Comparison of ENCODE assay signal across 12 cellular contexts in the genomic region with DNA sequence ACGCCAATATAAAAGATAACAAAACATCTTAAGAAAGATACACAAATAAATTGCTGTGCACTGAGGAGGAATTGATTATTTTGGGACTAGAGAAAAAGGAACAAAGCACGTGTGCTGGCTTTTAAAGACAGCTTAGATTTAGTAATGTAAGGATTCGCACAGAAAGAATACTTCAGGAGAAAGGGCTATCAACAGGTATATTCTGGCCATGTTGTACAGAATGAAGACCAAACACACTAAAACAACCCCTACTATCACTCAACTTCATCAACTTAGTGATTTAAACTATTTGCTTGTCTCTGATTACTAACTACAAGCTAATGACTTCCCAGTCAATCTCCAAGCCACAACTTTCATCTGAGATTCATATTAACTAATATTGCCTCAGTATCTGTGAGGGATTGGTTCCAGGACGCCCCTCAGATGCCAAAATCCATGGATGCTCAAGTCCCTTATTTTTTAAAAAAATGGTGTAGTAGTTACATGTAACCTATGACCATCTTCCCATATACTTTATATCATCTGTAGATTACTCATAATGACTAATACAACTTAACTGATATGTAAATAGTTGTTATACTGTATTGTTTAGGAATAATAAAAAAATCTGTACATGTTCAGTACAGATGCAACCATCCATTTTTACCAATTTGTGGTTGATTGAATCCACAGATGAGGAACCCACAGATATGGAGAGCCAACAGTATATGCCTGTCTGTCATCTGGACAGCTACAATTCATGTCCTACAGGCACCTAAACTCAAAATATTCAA. TPM values are rescaled to one million over a fixed set of nuclear protein-coding genes. Genes with fewer than 3 reads are reported as not detected.
A peak's percentile ranks its signal among the peaks of the same experiment; 100 is the strongest.
DNase-seq lines count a peak whose midpoint lies in the region; ATAC-seq, FAIRE-seq and TF ChIP-seq lines count a peak whose summit lies in the region.
"Had no signal": no experiment of that assay in that cellular context is flagged by ENCODE, and none has a peak within 500 bp of the region (broad histone marks: within the 10 kb centered on the region; RNA-seq: fewer than 3 reads in every experiment).

No MANE protein-coding gene starts in this region.

- H3K79me2 ChIP-seq in HepG2 (ENCODE audit: insufficient read depth, low read length) (peaks cover 87% of the 10 kb centered on the region), SU-DHL-6 (ENCODE audit: insufficient read depth, low read length) (peaks cover 94% of the 10 kb centered on the region)

- no peak for ATAC-seq in HepG2
- no peak for ATAC-seq in right lobe of liver
- ATAC-seq in HG02798 (IDR thresholded peaks at IDR 0.05; ENCODE audit: poor library complexity, unreplicated experiment), result no peak
- ATAC-seq: left cardiac atrium had no signal

- H3K27me3 ChIP-seq in HepG2 (ENCODE audit: control insufficient read depth in 1 of 2, insufficient read depth in 2 of 2, low read length in 2 of 2), result no peaks in the 10 kb centered on the region; a peak in 1 of 5 replicates
- no peaks in the 10 kb centered on the region for H3K27me3 ChIP-seq in right lobe of liver
- no peaks in the 10 kb centered on the region for H3K27me3 ChIP-seq in SU-DHL-6 (ENCODE audit: low read length)
- H3K27me3 ChIP-seq: upper lobe of right lung had no signal

- TF ChIP-seq POLR2A in HepG2 (IDR thresholded peaks at IDR 0.05; ENCODE audit: insufficient read depth in 1 of 2, low read depth in 2 of 2, low read length in 2 of 2) (no peak), right lobe of liver (IDR thresholded peaks at IDR 0.05) (no peak)

- CTCF ChIA-PET in HepG2 (lab: Yijun Ruan, JAX; ENCODE audit: low intra/inter-chr PET ratio, low total read pairs), result no interaction called here

- no TSS peak for BruUV-seq in HepG2 (replicated peaks; lab: Mats Ljungman, UMichigan)

- peaks cover 40% of the 10 kb centered on the region for H3K4me1 ChIP-seq in HepG2 (ENCODE audit: insufficient read depth, low read length)
- H3K4me1 ChIP-seq in right lobe of liver, result peaks cover 0 to 9% (median under 1%) of the 10 kb centered on the region in 4 donors

- no peak for TF ChIP-seq RAD21 in HepG2 (CRISPR knock-in tag; IDR thresholded peaks at IDR 0.05)

- WGBS in HepG2 (ENCODE audit: low lambda C conversion rate), result 94% methylated on average over 4 of the region's 4 CpGs
- WGBS in right lobe of liver (ENCODE audit: insufficient coverage, low coverage, low lambda C conversion rate, missing lambda C conversion rate), result 81% methylated on average over 4 of the region's 4 CpGs

- H3K9me3 ChIP-seq in HepG2 (ENCODE audit: low read length), result no peaks in the 10 kb centered on the region
- no peaks in the 10 kb centered on the region for H3K9me3 ChIP-seq in right lobe of liver
- no peaks in the 10 kb centered on the region for H3K9me3 ChIP-seq in SU-DHL-6 (ENCODE audit: insufficient read depth, low read length)
- H3K9me3 ChIP-seq: upper lobe of right lung had no signal

- no peak for DNase-seq in HepG2 (ENCODE audit: low spot score)
- DNase-seq in right lobe of liver, result no peak
- DNase-seq in fibroblast of the aortic adventitia (ENCODE audit: low read depth), result peak; percentile 14
- DNase-seq in activated CD4-positive, CD25-positive, alpha-beta regulatory T cell (lab: John Stamatoyannopoulos, UW), result no peak
- no peak for DNase-seq in mucosa of gallbladder (ENCODE audit: low spot score)
- DNase-seq in AML-193 (lab: John Stamatoyannopoulos, UW), result no peak
- DNase-seq: left cardiac atrium, NCI-H1436, upper lobe of right lung had no signal

- 0 out of 2 replicates have a peak overlapping the region, but pooled peaks have one; percentile 85 for H3K4me2 ChIP-seq in HepG2 (ENCODE audit: low read depth, low read length)
- H3K4me2 ChIP-seq in SU-DHL-6 (ENCODE audit: low read depth, low read length, poor library complexity, severe bottlenecking), result peak overlapping the region; percentile 97

- TF ChIP-seq CTCF in HepG2 (CRISPR knock-in tag; IDR thresholded peaks at IDR 0.05) (no peak), right lobe of liver (IDR thresholded peaks at IDR 0.05) (no peak), SU-DHL-6 (IDR thresholded peaks at IDR 0.05; ENCODE audit: insufficient read depth, low read length, poor library complexity, severe bottlenecking) (no peak), fibroblast of the aortic adventitia (IDR thresholded peaks at IDR 0.05; ENCODE audit: insufficient read depth, low read length) (no peak)

- H4K20me1 ChIP-seq in HepG2 (ENCODE audit: insufficient read depth, low read length) (peaks cover 29% of the 10 kb centered on the region), SU-DHL-6 (ENCODE audit: low read depth, low read length) (peaks cover 72% of the 10 kb centered on the region)

- no peak overlapping the region for H2AFZ ChIP-seq in HepG2 (ENCODE audit: low read length)
- no peak overlapping the region for H2AFZ ChIP-seq in SU-DHL-6 (ENCODE audit: low read depth, low read length, severe bottlenecking)

- intact Hi-C loops in HepG2 (cut with micrococcal nuclease; ENCODE audit: unreplicated experiment), result no loop called here
- intact Hi-C loops in right lobe of liver (cut with DNase I), result no loop called here

- no peak for FAIRE-seq in HepG2 (lab: Jason Lieb, UNC)

- in situ Hi-C loops in HepG2 (cut with HindIII; ENCODE audit: extremely low pct_ligation_motif_present, low pct_unique_long_range_greater_than_20kb), result loop anchor here (25.0 kb wide), 1 partner anchor 1577 kb away; a partner anchor contains a TSS

- H3F3A ChIP-seq in SU-DHL-6 (ENCODE audit: insufficient read depth), result peaks cover 64% of the 10 kb centered on the region

- H3K4me3 ChIP-seq in HepG2 (replicated peaks in 1 of 3; ENCODE audit: insufficient read depth in 1 of 3, low read depth in 2 of 3, low read length in 3 of 3) (0 out of 6 replicates have a peak overlapping the region, but pooled peaks of 1 of the 3 experiments have one; percentile 5), right lobe of liver (no peak overlapping the region), SU-DHL-6 (ENCODE audit: insufficient read depth, low read length, poor library complexity, severe bottlenecking) (no peak overlapping the region), fibroblast of the aortic adventitia (ENCODE audit: low read depth, low read length) (no peak overlapping the region)
- H3K4me3 ChIP-seq: upper lobe of right lung had no signal

- no peaks in the 10 kb centered on the region for H3K9me2 ChIP-seq in SU-DHL-6 (replicated peaks; ENCODE audit: insufficient read depth, low read length)

- H3K36me3 ChIP-seq in HepG2 (replicated peaks in 1 of 2; ENCODE audit: control insufficient read depth in 1 of 2, insufficient read depth in 2 of 2, low read length in 2 of 2), result peaks cover 6 to 32% of the 10 kb centered on the region in 2 experiments
- H3K36me3 ChIP-seq in right lobe of liver, result peaks cover 0 to 21% (median 6%) of the 10 kb centered on the region in 4 donors
- H3K36me3 ChIP-seq in SU-DHL-6 (ENCODE audit: low read length), result peaks cover 60% of the 10 kb centered on the region

- POLR2A ChIA-PET in HepG2 (lab: Yijun Ruan, JAX), result interaction anchor here (0.6 to 1.1 kb wide), 2 partner anchors 10 to 106 kb away, joined by 3 to 5 read pairs; no protein-coding TSS in a partner anchor

- H3K27ac ChIP-seq in HepG2 (ENCODE audit: extremely low read length, insufficient read depth, low read length), result no peak overlapping the region
- H3K27ac ChIP-seq in right lobe of liver, result no peak overlapping the region
- peak overlapping the region; percentile 86 for H3K27ac ChIP-seq in SU-DHL-6 (ENCODE audit: low read depth, low read length)
- H3K27ac ChIP-seq: C4-2B had no signal

- no peak overlapping the region for H3K9ac ChIP-seq in HepG2 (ENCODE audit: insufficient read depth, low read depth, low read length)
- peak overlapping the region; percentile 94; the same call in 1 of the 2 replicates for H3K9ac ChIP-seq in SU-DHL-6 (ENCODE audit: low read length)

- TF ChIP-seq EP300 in HepG2 (IDR thresholded peaks at IDR 0.05; ENCODE audit: low read depth in 2 of 2, low read length in 2 of 2) (no peak), HepG2 (CRISPR knock-in tag; IDR thresholded peaks at IDR 0.05; ENCODE audit: borderline replicate concordance) (no peak)

RNA-seq across cellular contexts. Expression of a gene that starts 4.5 kb away (rescaled TPM):
- total RNA-seq in HepG2 (2016; rRNA removed; fragmentation: Illumina TruSeq; extraction: Trizol) (276 and 337 TPM in 2 replicates), right lobe of liver (10 to 100 TPM; 17.8 to 49.2 (median 27.1) TPM), fibroblast of the aortic adventitia (ENCODE audit: low replicate concordance) (156 and 591 TPM in 2 replicates), mucosa of gallbladder (59.8 TPM)
- 68.9 and 76.9 TPM in 2 replicates for total RNA-seq in HepG2 (2016; cell fraction: cytosol; rRNA removed; fragmentation: Illumina TruSeq; extraction: Trizol; ENCODE audit: low read depth)
- total RNA-seq in HepG2 (2016; cell fraction: insoluble cytoplasmic fraction; rRNA removed; fragmentation: Illumina TruSeq; extraction: Trizol), result 276 and 351 TPM in 2 replicates
- total RNA-seq in HepG2 (2016; cell fraction: membrane; rRNA removed; fragmentation: Illumina TruSeq; extraction: Trizol), result 124 and 136 TPM in 2 replicates
- total RNA-seq in HepG2 (2016; cell fraction: nucleus; rRNA removed; fragmentation: Illumina TruSeq; extraction: Trizol), result 126 and 142 TPM in 2 replicates
- polyA plus RNA-seq in HepG2 (2011; rRNA removed), result 31.1 and 53.2 TPM in 2 replicates
- polyA plus RNA-seq in HepG2 (2011; cell fraction: cytosol; rRNA removed), result 20.2 and 27.2 TPM in 2 replicates
- polyA plus RNA-seq in HepG2 (2011; cell fraction: nucleus; rRNA removed), result 13.2 and 13.8 TPM in 2 replicates
- polyA plus RNA-seq in HepG2 (2012), result 72.9 and 102 TPM in 2 replicates
- 25.0 and 25.1 TPM in 2 replicates for polyA plus RNA-seq in HepG2 (2016; cell fraction: cytosol; fragmentation: Illumina TruSeq; extraction: Trizol; ENCODE audit: low read depth)
- polyA plus RNA-seq in HepG2 (2016; cell fraction: insoluble cytoplasmic fraction; fragmentation: Illumina TruSeq; extraction: Trizol; ENCODE audit: low read depth), result 324 and 341 TPM in 2 replicates
- 76.9 and 85.9 TPM in 2 replicates for polyA plus RNA-seq in HepG2 (2016; cell fraction: membrane; fragmentation: Illumina TruSeq; extraction: Trizol; ENCODE audit: low read depth)
- 161 and 166 TPM in 2 replicates for polyA plus RNA-seq in HepG2 (2016; cell fraction: nucleus; fragmentation: Illumina TruSeq; extraction: Trizol; ENCODE audit: insufficient read depth, low read depth)
- 11.9 and 13.7 TPM in 2 replicates for polyA minus RNA-seq in HepG2 (2011; rRNA and poly(A)+ RNA removed; ENCODE audit: low replicate concordance)
- polyA minus RNA-seq in HepG2 (2011; cell fraction: cytosol; rRNA and poly(A)+ RNA removed), result 47.9 and 59.4 TPM in 2 replicates
- polyA minus RNA-seq in HepG2 (2011; cell fraction: nucleus; rRNA and poly(A)+ RNA removed), result 43.8 and 51.2 TPM in 2 replicates
